In the genomic region with DNA sequence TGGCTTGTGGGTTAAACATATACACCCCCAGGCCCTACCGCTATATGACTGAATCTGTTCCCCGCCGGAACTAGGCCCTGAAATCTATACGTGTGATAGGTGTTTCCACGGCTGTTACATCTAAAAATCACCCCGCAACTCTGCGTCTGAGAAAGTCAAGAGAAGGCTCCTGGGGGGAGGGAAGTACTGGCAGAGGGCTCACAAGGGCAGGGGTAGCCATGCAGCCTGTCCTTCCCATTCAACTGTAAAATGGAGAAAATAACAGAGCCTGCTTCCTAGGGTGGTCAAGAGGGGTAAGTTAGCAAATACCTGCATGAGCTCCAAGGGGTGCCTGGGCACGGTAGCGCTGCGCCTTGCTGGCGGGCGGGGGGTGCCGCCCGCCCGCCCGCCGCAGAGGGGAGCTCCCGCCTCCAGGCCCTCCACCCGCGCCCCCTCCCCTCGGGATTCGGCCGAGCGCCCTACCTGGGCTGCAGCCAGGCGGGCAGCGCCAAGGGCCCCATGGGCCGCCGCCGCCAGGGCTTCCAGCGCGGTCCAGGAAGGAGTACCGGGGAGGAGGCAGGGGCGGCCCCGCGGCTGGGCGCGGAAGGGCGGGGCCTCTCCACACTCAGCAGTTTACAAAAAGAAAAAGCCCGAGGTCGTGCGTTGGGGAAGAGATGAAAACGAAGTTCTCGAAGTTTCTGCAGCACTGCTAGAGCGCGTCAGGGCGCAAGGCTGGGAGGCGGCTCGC, we compare ENCODE assay signal across 8 cellular contexts. TPM values are rescaled to one million over a fixed set of nuclear protein-coding genes. Genes with fewer than 3 reads are reported as not detected.
A peak's percentile ranks its signal among the peaks of the same experiment; 100 is the strongest.
DNase-seq lines count a peak whose midpoint lies in the region; ATAC-seq and TF ChIP-seq lines count a peak whose summit lies in the region.

Gene HACD4, minus strand, starts transcription at position 550 of the 727 bp plus-strand sequence. Its CDS starts 50 bp downstream, at position 500.

- peak within 1 kb of the TSS; percentile 46 for H3K4me3 ChIP-seq in astrocyte of the spinal cord (ENCODE audit: low read depth, low read length)

- DNase-seq in AG08396 (ENCODE audit: low spot score) (peak; percentile 78), astrocyte of the spinal cord (ENCODE audit: low read depth, low spot score) (peak; percentile 37), iPS-NIHi11 (ENCODE audit: low spot score) (peak; percentile 87), HuH-7 (ENCODE audit: low spot score) (no peak)
- peak; percentile 34 to 48 (median 46) for DNase-seq in stimulated activated CD4-positive, alpha-beta T cell treated with anti-CD3 and anti-CD28 coated beads, Interleukin-12 subunit alpha, Interleukin-12 subunit beta, amount 100 ng/mL, for 48 hours (ENCODE audit: low read depth in 2 of 3, low spot score in 1 of 3)

- intact Hi-C loops in T-helper 2 cell treated with Interferon-gamma antibody and Interleukin-4, amounts not matched to agents 100 ng/mL and 5 ng/mL, for 36 hours (cut with micrococcal nuclease): loop anchor here (1.0 to 5.0 kb wide), 9 partner anchors 28 to 1984 kb away; partner anchors contain the start of genes FOCAD, MLLT3, MTAP and RRAGA

- in situ Hi-C loops in astrocyte of the spinal cord (cut with HindIII; ENCODE audit: low sequenced_read_pairs): no loop called here

- TF ChIP-seq CTCF in astrocyte of the spinal cord (IDR thresholded peaks at IDR 0.05; ENCODE audit: low read depth, low read length): no peak

- ATAC-seq in GM18873 (IDR thresholded peaks at IDR 0.05; ENCODE audit: low FRiP score, unreplicated experiment): peak; percentile 62
- ATAC-seq in HG03103 (IDR thresholded peaks at IDR 0.05; ENCODE audit: low read depth, unreplicated experiment): peak; percentile 57

RNA-seq across cellular contexts. Expression of gene HACD4, which starts in this region (rescaled TPM):
- 13.4 and 16.5 TPM in 2 replicates for total RNA-seq in T-helper 2 cell treated with Interferon-gamma antibody and Interleukin-4, amounts not matched to agents 100 ng/mL and 5 ng/mL, for 36 hours
